ENCODE assay signal across 8 cellular contexts in genomic region chr10:3172446-3173172, GRCh38. TPM values are rescaled to one million over a fixed set of nuclear protein-coding genes. Genes with fewer than 3 reads are reported as not detected.
DNase-seq lines count a peak whose midpoint lies in the region; ATAC-seq and TF ChIP-seq lines count a peak whose summit lies in the region.

Gene PITRM1, minus strand, starts transcription at chr10:3172782. Its CDS starts 10 bp downstream, at chr10:3172772.

- DNase-seq in DMS53 treated with DMSO at 0.1 percent for 48 hours (lab: John Stamatoyannopoulos, UW; ENCODE audit: unreplicated experiment) = peak; percentile 98
- peak; percentile 98 for DNase-seq in KG1 (lab: John Stamatoyannopoulos, UW)
- DNase-seq in Panc1 (ENCODE audit: low read depth, low spot score) = peak; percentile 74
- peak; percentile 98 to 99 for DNase-seq in activated T-cell treated with anti-CD3 and anti-CD28 coated beads, Interleukin-2, amount 50 U/mL, for 48 hours
- DNase-seq in esophagus muscularis mucosa (ENCODE audit: extremely low spot score) = peak; percentile 100
- DNase-seq in myocyte (ENCODE audit: low read depth) = peak; percentile 99
- peak; percentile 97 to 99 for DNase-seq in stimulated activated CD8-positive, alpha-beta memory T cell treated with anti-CD3 and anti-CD28 coated beads, Interleukin-7, amount 100 ng/mL, for 48 hours (ENCODE audit: extremely low read depth in 1 of 2, low read depth in 1 of 2)

- H3K4me1 ChIP-seq in Panc1 (ENCODE audit: control insufficient read depth, insufficient read depth, low read length) (peaks cover 4% of the 10 kb centered on the region; the same call in 1 of the 2 replicates), esophagus muscularis mucosa (peaks cover 9 to 29% (median 25%) of the 10 kb centered on the region in 4 donors)

- no peaks in the 10 kb centered on the region for H3K27me3 ChIP-seq in Panc1 (ENCODE audit: control insufficient read depth, insufficient read depth, low read length)
- no peaks in the 10 kb centered on the region for H3K27me3 ChIP-seq in esophagus muscularis mucosa

- WGBS in esophagus muscularis mucosa = 0% methylated on average over 40 of the region's 73 CpGs

- BruUV-seq in Panc1 (replicated peaks; lab: Mats Ljungman, UMichigan) = no TSS peak

- intact Hi-C loops in Panc1 (cut with micrococcal nuclease; ENCODE audit: unreplicated experiment) = no loop called here
- intact Hi-C loops in esophagus muscularis mucosa (cut with DNase I) = no loop called here

- no peak for TF ChIP-seq EP300 in esophagus muscularis mucosa (IDR thresholded peaks at IDR 0.05)

- H3K27ac ChIP-seq in Panc1 (ENCODE audit: low read length) = peak within 1 kb of the TSS; percentile 82
- H3K27ac ChIP-seq in esophagus muscularis mucosa (replicated peaks in 1 of 4) = peak within 1 kb of the TSS; percentile 84 to 94 (median 84)

- POLR2A ChIA-PET in Panc1 (lab: Charles Lee) = interaction anchor here (0.5 to 0.7 kb wide), 5 partner anchors 93 to 1524 kb away, joined by 4 to 16 read pairs (median 9); no protein-coding TSS in a partner anchor

- no peaks in the 10 kb centered on the region for H3K9me3 ChIP-seq in Panc1 (ENCODE audit: control insufficient read depth, insufficient read depth, low read depth, low read length)
- H3K9me3 ChIP-seq in esophagus muscularis mucosa = no peaks in the 10 kb centered on the region

- in situ Hi-C loops in Panc1 (cut with HindIII; ENCODE audit: low pct_unique_long_range_greater_than_20kb, low sequenced_read_pairs) = no loop called here

- TF ChIP-seq POLR2A in esophagus muscularis mucosa (IDR thresholded peaks at IDR 0.05; ENCODE audit: low read depth) = peak; percentile 99

- peak; percentile 96 for ATAC-seq in GM21723 (IDR thresholded peaks at IDR 0.05; ENCODE audit: unreplicated experiment)
- ATAC-seq in Panc1 = peak; percentile 99

- peaks cover 4% of the 10 kb centered on the region; the same call in 1 of the 2 replicates for H3K36me3 ChIP-seq in Panc1 (ENCODE audit: control insufficient read depth, insufficient read depth, low read length)
- peaks cover 21 to 25% (median 23%) of the 10 kb centered on the region in 4 donors for H3K36me3 ChIP-seq in esophagus muscularis mucosa

- no peak for TF ChIP-seq CTCF in Panc1 (IDR thresholded peaks at IDR 0.05)
- no peak for TF ChIP-seq CTCF in esophagus muscularis mucosa (IDR thresholded peaks at IDR 0.05)

- peak within 1 kb of the TSS; percentile 79 to 85 for H3K4me3 ChIP-seq in Panc1 (ENCODE audit: low read depth in 2 of 2, low read length in 2 of 2)
- peak within 1 kb of the TSS; percentile 73 to 95 (median 74) for H3K4me3 ChIP-seq in esophagus muscularis mucosa

- CTCF ChIA-PET in Panc1 (lab: Charles Lee) = no interaction called here

RNA-seq across cellular contexts. Expression of gene PITRM1, which starts in this region (rescaled TPM):
- total RNA-seq in Panc1 (2021; ENCODE audit: unreplicated experiment) (63.5 TPM), esophagus muscularis mucosa (100 to 1,000 TPM in 1 of 4 donors, 10 to 100 TPM in 3; 75.5 to 103 (median 84.9) TPM), myocyte (96.1 and 115 TPM in 2 replicates)
- 53.5 TPM for polyA plus RNA-seq in Panc1 (2012; ENCODE audit: insufficient read length)
- 70.9 TPM for polyA plus RNA-seq in myocyte (2012)

Comparison
In these comparisons a context has a peak if more than half of its experiments do, and no peak if none do; other contexts are left out.
1. Peak in every context shown above with its lines: DNase-seq, ATAC-seq, H3K4me3 ChIP-seq and H3K27ac ChIP-seq.